Comparison of ENCODE assay signal across 3 cellular contexts in the genomic region with DNA sequence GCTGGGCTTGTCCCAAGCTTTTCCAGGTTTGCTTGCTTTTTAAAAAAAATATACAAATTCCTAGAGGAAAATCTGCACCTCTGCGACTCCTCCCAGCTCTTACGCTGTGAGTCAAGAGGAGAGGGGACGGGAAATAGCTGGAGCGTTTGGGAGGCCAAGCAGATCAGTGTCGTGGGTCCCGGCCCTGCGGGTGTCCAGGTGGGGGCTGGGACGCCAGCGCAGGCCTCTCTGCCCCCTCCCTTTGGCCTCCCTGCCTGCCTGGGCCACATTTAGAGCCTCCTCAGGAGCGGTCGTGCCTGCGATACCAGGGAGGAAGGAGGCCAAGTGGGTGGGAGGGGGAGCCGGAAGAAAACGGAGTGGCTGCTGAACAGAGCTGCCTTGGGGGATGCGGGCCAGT.
TF ChIP-seq lines count a peak whose summit lies in the region.

No MANE protein-coding gene starts in this region.

TF ChIP-seq in H1, 55 proteins besides CTCF, POLR2A, EP300 and RAD21:
- TF ChIP-seq KDM5A (IDR thresholded peaks at IDR 0.05; ENCODE audit: low read length) = no peak
- TF ChIP-seq CEBPB (IDR thresholded peaks at IDR 0.05; ENCODE audit: low read depth, low read length) = no peak
- TF ChIP-seq SIX5 (IDR thresholded peaks at IDR 0.05; ENCODE audit: low read depth, low read length) = no peak
- no peak for TF ChIP-seq SP4 (IDR thresholded peaks at IDR 0.05; ENCODE audit: low read length)
- TF ChIP-seq SAP30 (IDR thresholded peaks at IDR 0.05; ENCODE audit: insufficient read depth, insufficient replicate concordance, low read length) = no peak

TF ChIP-seq in neural cell, 6 proteins besides CTCF, POLR2A, EP300 and RAD21:
- no peak for TF ChIP-seq MXI1 (conservative IDR thresholded peaks at IDR 0.05; ENCODE audit: poor library complexity, severe bottlenecking)
- no peak for TF ChIP-seq EZH2 (IDR thresholded peaks at IDR 0.05; ENCODE audit: borderline replicate concordance, insufficient read depth, low read length, poor library complexity, severe bottlenecking)
- no peak for TF ChIP-seq REST (IDR thresholded peaks at IDR 0.05; ENCODE audit: borderline replicate concordance)
- TF ChIP-seq POLR2AphosphoS5 (IDR thresholded peaks at IDR 0.05) = no peak
- no peak for TF ChIP-seq SMC3 (conservative IDR thresholded peaks at IDR 0.05; ENCODE audit: poor library complexity)
- TF ChIP-seq TAF1 (IDR thresholded peaks at IDR 0.05; ENCODE audit: low read depth) = no peak

TF ChIP-seq in HEK293T, 16 proteins besides CTCF, POLR2A, EP300 and RAD21:
- TF ChIP-seq BHLHE40 (IDR thresholded peaks at IDR 0.05; ENCODE audit: borderline replicate concordance) (no peak), ZNF384 (IDR thresholded peaks at IDR 0.05) (no peak), ELF4 (IDR thresholded peaks at IDR 0.05) (no peak), TARDBP (IDR thresholded peaks at IDR 0.05) (no peak), SP1 (IDR thresholded peaks at IDR 0.05) (no peak)
TF ChIP-seq in HEK293T: peak in this region for 0.
